In genomic region chr4:105679186-105679585, GRCh38 we compare ENCODE assay signal across 1 cellular context.
TF ChIP-seq lines count a peak whose summit lies in the region.

No MANE protein-coding gene starts in this region.

TF ChIP-seq in SK-N-SH treated with all-trans-retinoic acid at 6 μM for 48 hours, 23 proteins besides CTCF, POLR2A, EP300 and RAD21 (continued from another document):
- no peak for TF ChIP-seq ZFP3 (CRISPR knock-in tag; IDR thresholded peaks at IDR 0.05)
- no peak for TF ChIP-seq PPARA (CRISPR knock-in tag; IDR thresholded peaks at IDR 0.05; ENCODE audit: borderline replicate concordance)
- no peak for TF ChIP-seq ZNF565 (CRISPR knock-in tag; conservative IDR thresholded peaks at IDR 0.05; ENCODE audit: low read depth)
- no peak for TF ChIP-seq ESRRG (CRISPR knock-in tag; IDR thresholded peaks at IDR 0.05)
- no peak for TF ChIP-seq ZC3H10 (CRISPR knock-in tag; IDR thresholded peaks at IDR 0.05)
- no peak for TF ChIP-seq GLIS3 (CRISPR knock-in tag; IDR thresholded peaks at IDR 0.05)
- TF ChIP-seq ZNF70 (CRISPR knock-in tag; IDR thresholded peaks at IDR 0.05): no peak
- TF ChIP-seq SNAI2 (CRISPR knock-in tag; IDR thresholded peaks at IDR 0.05): no peak
- TF ChIP-seq POU6F1 (CRISPR knock-in tag; IDR thresholded peaks at IDR 0.05; ENCODE audit: borderline replicate concordance, low read depth): no peak
- TF ChIP-seq CSRNP3 (CRISPR knock-in tag; IDR thresholded peaks at IDR 0.05): no peak
- TF ChIP-seq ZFP30 (CRISPR knock-in tag; IDR thresholded peaks at IDR 0.05): no peak
- TF ChIP-seq CSDC2 (CRISPR knock-in tag; IDR thresholded peaks at IDR 0.05): no peak
- TF ChIP-seq TOX (CRISPR knock-in tag; IDR thresholded peaks at IDR 0.05; ENCODE audit: borderline replicate concordance): no peak
- TF ChIP-seq TCF4 (CRISPR knock-in tag; IDR thresholded peaks at IDR 0.05; ENCODE audit: borderline replicate concordance): no peak
TF ChIP-seq in SK-N-SH treated with all-trans-retinoic acid at 6 μM for 48 hours: peak in this region for 0.
